In the genomic region with DNA sequence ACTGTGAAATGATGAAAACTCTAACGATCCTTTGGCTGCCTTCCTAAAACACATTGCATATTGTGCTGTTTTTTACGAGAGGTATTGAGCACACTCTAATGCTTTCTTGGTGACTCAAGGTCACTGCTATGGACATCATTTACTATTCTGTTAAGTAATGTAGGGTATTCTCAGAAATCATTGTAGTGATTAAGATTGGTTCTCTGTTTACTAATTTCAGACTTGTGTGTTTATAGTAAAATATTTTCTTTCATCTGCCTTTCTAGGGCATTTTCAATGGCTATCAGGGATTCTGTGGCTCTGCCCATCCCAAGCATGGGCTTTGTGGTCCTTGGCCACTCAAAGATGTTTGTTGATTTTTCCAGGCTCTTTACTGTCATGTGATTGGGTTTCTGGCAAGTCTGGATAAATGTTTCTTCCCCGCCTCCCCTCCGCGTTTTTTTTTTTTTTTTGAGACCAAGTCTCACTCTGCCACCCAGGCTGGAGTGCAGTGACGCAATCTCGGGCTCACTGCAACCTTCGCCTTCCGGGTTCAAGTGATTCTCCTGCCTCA, we compare ENCODE assay signal across 14 cellular contexts. TPM values are rescaled to one million over a fixed set of nuclear protein-coding genes. Genes with fewer than 3 reads are reported as not detected.
DNase-seq lines count a peak whose midpoint lies in the region; ATAC-seq, FAIRE-seq and TF ChIP-seq lines count a peak whose summit lies in the region.
"Had no signal": no experiment of that assay in that cellular context is flagged by ENCODE, and none has a peak within 500 bp of the region (broad histone marks: within the 10 kb centered on the region; RNA-seq: fewer than 3 reads in every experiment).

No MANE protein-coding gene starts in this region.

- no peaks in the 10 kb centered on the region for H3K27me3 ChIP-seq in left lung
- H3K27me3 ChIP-seq in mesendoderm (ENCODE audit: insufficient read depth, low read length, poor library complexity) = no peaks in the 10 kb centered on the region

- WGBS in mesendoderm (ENCODE audit: extremely low coverage, insufficient coverage, low lambda C conversion rate) = no CpG with 5 or more reads among the region's 9 CpGs

- CTCF ChIA-PET in activated CD4-positive, alpha-beta T cell treated with anti-CD3 and anti-CD28 coated beads, Interleukin-2, amount 10 ng/mL, durations not matched to agents 7 days and 5 days (lab: Charles Lee) = no interaction called here

- peak overlapping the region; percentile 98 for H3K27ac Mint-ChIP-seq in activated T-helper 17 cell treated with anti-CD3 and anti-CD28 coated beads, Interleukin-2, amount 50 U/mL, for 72 hours
- H3K27ac Mint-ChIP-seq in activated CD4-positive, alpha-beta T cell treated with anti-CD3 and anti-CD28 coated beads, Interleukin-2, amount 10 ng/mL, durations not matched to agents 7 days and 5 days = no peak overlapping the region
- H3K27ac Mint-ChIP-seq in T-helper 2 cell treated with Interferon-gamma antibody and Interleukin-4, amounts not matched to agents 5 μg/mL and 100 μg/mL, for 36 hours = no peak overlapping the region

- H3K18ac ChIP-seq in mesendoderm (ENCODE audit: low read length) = no peak overlapping the region

- H3K27me3 Mint-ChIP-seq in activated T-helper 17 cell treated with anti-CD3 and anti-CD28 coated beads, Interleukin-2, amount 50 U/mL, for 72 hours = no peaks in the 10 kb centered on the region
- H3K27me3 Mint-ChIP-seq in activated CD4-positive, alpha-beta T cell treated with anti-CD3 and anti-CD28 coated beads, Interleukin-2, amount 10 ng/mL, durations not matched to agents 7 days and 5 days = no peaks in the 10 kb centered on the region
- H3K27me3 Mint-ChIP-seq in T-helper 2 cell treated with Interferon-gamma antibody and Interleukin-4, amounts not matched to agents 5 μg/mL and 100 μg/mL, for 36 hours (ENCODE audit: low read depth) = no peaks in the 10 kb centered on the region
- H3K27me3 Mint-ChIP-seq: naive B cell had no signal

- H3K4me1 Mint-ChIP-seq in activated T-helper 17 cell treated with anti-CD3 and anti-CD28 coated beads, Interleukin-2, amount 50 U/mL, for 72 hours = peaks cover 33% of the 10 kb centered on the region
- peaks cover 25% of the 10 kb centered on the region for H3K4me1 Mint-ChIP-seq in activated CD4-positive, alpha-beta T cell treated with anti-CD3 and anti-CD28 coated beads, Interleukin-2, amount 10 ng/mL, durations not matched to agents 7 days and 5 days
- H3K4me1 Mint-ChIP-seq in T-helper 2 cell treated with Interferon-gamma antibody and Interleukin-4, amounts not matched to agents 5 μg/mL and 100 μg/mL, for 36 hours (ENCODE audit: low read depth) = peaks cover 25% of the 10 kb centered on the region

- H3K4me3 Mint-ChIP-seq in activated T-helper 17 cell treated with anti-CD3 and anti-CD28 coated beads, Interleukin-2, amount 50 U/mL, for 72 hours = peak overlapping the region; percentile 75
- no peak overlapping the region for H3K4me3 Mint-ChIP-seq in activated CD4-positive, alpha-beta T cell treated with anti-CD3 and anti-CD28 coated beads, Interleukin-2, amount 10 ng/mL, durations not matched to agents 7 days and 5 days
- no peak overlapping the region for H3K4me3 Mint-ChIP-seq in T-helper 2 cell treated with Interferon-gamma antibody and Interleukin-4, amounts not matched to agents 5 μg/mL and 100 μg/mL, for 36 hours
- H3K4me3 Mint-ChIP-seq: naive B cell had no signal

- peak; percentile 95 for FAIRE-seq in H54 (lab: Jason Lieb, UNC)
- FAIRE-seq: endometrium had no signal

- no peak overlapping the region for H2AK5ac ChIP-seq in mesendoderm (ENCODE audit: low read length)

- H3K79me2 ChIP-seq in mesendoderm (ENCODE audit: control insufficient read depth, insufficient read depth, low read length) = no peaks in the 10 kb centered on the region

- H4K5ac ChIP-seq in mesendoderm (ENCODE audit: low read length) = no peak overlapping the region

- H3K4ac ChIP-seq in mesendoderm (ENCODE audit: low read depth, low read length) = no peak overlapping the region

- H3K9me3 Mint-ChIP-seq in activated T-helper 17 cell treated with anti-CD3 and anti-CD28 coated beads, Interleukin-2, amount 50 U/mL, for 72 hours = no peaks in the 10 kb centered on the region
- H3K9me3 Mint-ChIP-seq in activated CD4-positive, alpha-beta T cell treated with anti-CD3 and anti-CD28 coated beads, Interleukin-2, amount 10 ng/mL, durations not matched to agents 7 days and 5 days = peaks cover 2% of the 10 kb centered on the region
- H3K9me3 Mint-ChIP-seq in T-helper 2 cell treated with Interferon-gamma antibody and Interleukin-4, amounts not matched to agents 5 μg/mL and 100 μg/mL, for 36 hours = no peaks in the 10 kb centered on the region

- H3K27ac ChIP-seq in left lung = peak overlapping the region in 1 of 2 donors; percentile 50
- no peak overlapping the region for H3K27ac ChIP-seq in mesendoderm (ENCODE audit: low read depth, low read length)

- no peaks in the 10 kb centered on the region for H3K4me1 ChIP-seq in left lung
- no peaks in the 10 kb centered on the region for H3K4me1 ChIP-seq in mesendoderm (ENCODE audit: control insufficient read depth, low read depth, low read length)

- no peaks in the 10 kb centered on the region for H3K79me1 ChIP-seq in mesendoderm (ENCODE audit: low read length)

- no peak for TF ChIP-seq POLR2A in H54 (IDR thresholded peaks at IDR 0.05; ENCODE audit: low read depth, low read length)

- DNase-seq in AG09319 (ENCODE audit: extremely low read depth, low read depth) (peak; percentile 53), H54 (ENCODE audit: insufficient read length, low spot score) (no peak), left lung (peak in 1 of 2 donors; percentile 59), mesendoderm (no peak), GF-D8 (lab: John Stamatoyannopoulos, UW) (no peak)
- no peak for DNase-seq in activated CD4-positive, alpha-beta T cell treated with anti-CD3 and anti-CD28 coated beads, Interleukin-2, amount 10 ng/mL, durations not matched to agents 7 days and 5 days
- DNase-seq in T-helper 2 cell treated with Interferon-gamma antibody and Interleukin-4, amounts not matched to agents 5 μg/mL and 100 μg/mL, for 36 hours (ENCODE audit: low spot score) = no peak
- DNase-seq: activated CD4-positive, CD25-positive, alpha-beta regulatory T cell treated with anti-CD3 and anti-CD28 coated beads, Interleukin-2, amount 50 U/mL, for 72 hours; islet precursor cell; naive B cell; SIG-M5 had no signal

- H3K56ac ChIP-seq in mesendoderm (ENCODE audit: low read length) = no peak overlapping the region

- TF ChIP-seq CTCF in AG09319 (IDR thresholded peaks at IDR 0.05; ENCODE audit: low read depth, low read length) = no peak
- TF ChIP-seq CTCF in left lung (IDR thresholded peaks at IDR 0.05) = no peak

- H3K4me2 ChIP-seq in mesendoderm (ENCODE audit: low read length) = no peak overlapping the region

- no peak overlapping the region for H4K8ac ChIP-seq in mesendoderm (ENCODE audit: low read depth, low read length)

- no peak overlapping the region for H3K9ac ChIP-seq in mesendoderm (ENCODE audit: low read length)

- H3K9me3 ChIP-seq in left lung = no peaks in the 10 kb centered on the region

- no peak overlapping the region for H2BK120ac ChIP-seq in mesendoderm (ENCODE audit: low read depth, low read length)

- intact Hi-C loops in left lung (cut with DNase I) = no loop called here

- ATAC-seq in activated T-helper 17 cell treated with anti-CD3 and anti-CD28 coated beads, Interleukin-2, amount 50 U/mL, for 72 hours (replicated peaks) = peak; percentile 45
- peak; percentile 92 for ATAC-seq in left lung
- ATAC-seq: stimulated activated naive CD8-positive, alpha-beta T cell treated with anti-CD3 and anti-CD28 coated beads, Interleukin-15, Interleukin-2, amounts not matched to agents 100 U/mL and 50 U/mL, for 24 hours had no signal

- H3K23ac ChIP-seq in mesendoderm (ENCODE audit: low read length) = no peak overlapping the region

- H3K36me3 ChIP-seq in left lung (peaks cover 0 to 51% of the 10 kb centered on the region in 2 donors), mesendoderm (ENCODE audit: control insufficient read depth, insufficient read depth, low read length) (peaks cover 3% of the 10 kb centered on the region)

- POLR2A ChIA-PET in activated CD4-positive, alpha-beta T cell treated with anti-CD3 and anti-CD28 coated beads, Interleukin-2, amount 10 ng/mL, durations not matched to agents 7 days and 5 days (lab: Charles Lee) = no interaction called here

- H3K36me3 Mint-ChIP-seq in activated T-helper 17 cell treated with anti-CD3 and anti-CD28 coated beads, Interleukin-2, amount 50 U/mL, for 72 hours (ENCODE audit: low read depth) = peaks cover 92% of the 10 kb centered on the region
- peaks cover 54% of the 10 kb centered on the region for H3K36me3 Mint-ChIP-seq in activated CD4-positive, alpha-beta T cell treated with anti-CD3 and anti-CD28 coated beads, Interleukin-2, amount 10 ng/mL, durations not matched to agents 7 days and 5 days (ENCODE audit: low read depth)
- peaks cover 57% of the 10 kb centered on the region for H3K36me3 Mint-ChIP-seq in T-helper 2 cell treated with Interferon-gamma antibody and Interleukin-4, amounts not matched to agents 5 μg/mL and 100 μg/mL, for 36 hours (ENCODE audit: low read depth)

- no peak overlapping the region for H2BK5ac ChIP-seq in mesendoderm (ENCODE audit: low read length)

- H3K4me3 ChIP-seq in left lung (no peak overlapping the region), mesendoderm (ENCODE audit: low read length) (no peak overlapping the region)

- H2BK15ac ChIP-seq in mesendoderm (replicated peaks; ENCODE audit: low read depth) = no peak overlapping the region

RNA-seq across cellular contexts. Expression of a gene that starts 29.3 kb away (rescaled TPM):
- 10 to 100 TPM; 38.9 to 44.7 TPM for total RNA-seq in activated T-helper 17 cell treated with anti-CD3 and anti-CD28 coated beads, Interleukin-2, amount 50 U/mL, for 72 hours
- total RNA-seq in left lung = 10 to 100 TPM; 48.5 to 58.9 TPM
- 10 to 100 TPM; 71.4 to 80.5 TPM for total RNA-seq in activated CD4-positive, alpha-beta T cell treated with anti-CD3 and anti-CD28 coated beads, Interleukin-2, amount 10 ng/mL, durations not matched to agents 7 days and 5 days
- 47.8 TPM for polyA plus RNA-seq in mesendoderm (2013, experiment 1 of 2)
- 49.3 TPM for polyA plus RNA-seq in mesendoderm (2013, experiment 2 of 2)
